In the genomic region with DNA sequence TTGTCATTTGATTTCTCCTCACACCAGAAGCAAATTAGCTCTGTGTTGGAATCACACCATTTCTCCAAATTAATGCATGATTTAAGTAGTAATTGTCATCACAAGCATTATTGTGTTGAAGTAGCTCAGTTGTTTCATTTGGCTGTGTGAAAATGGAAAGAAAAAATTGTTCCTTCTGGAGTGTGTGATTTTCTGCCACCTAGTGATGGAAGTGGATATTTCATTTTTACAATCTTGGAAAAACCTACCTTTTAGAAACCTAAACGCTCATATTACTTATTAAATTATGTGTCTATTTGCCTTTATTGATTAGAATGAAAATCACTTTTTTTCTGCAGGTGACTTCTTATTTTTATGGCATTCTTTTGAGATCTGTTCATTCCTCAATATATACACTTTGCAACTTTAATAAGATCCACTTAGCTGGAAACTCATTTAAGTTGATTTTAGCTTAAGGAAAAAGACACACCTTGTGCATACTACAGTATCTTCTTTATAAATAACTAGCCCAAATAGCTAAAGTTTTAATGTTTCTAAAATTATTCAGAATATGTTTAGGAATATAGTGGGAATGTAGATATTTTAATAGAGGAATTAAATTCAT, we compare ENCODE assay signal across 1 cellular context.
TF ChIP-seq lines count a peak whose summit lies in the region.

No MANE protein-coding gene starts in this region.

TF ChIP-seq in H1, 55 proteins besides CTCF, POLR2A, EP300 and RAD21 (continued from another document):
- TF ChIP-seq RXRA (IDR thresholded peaks at IDR 0.05; ENCODE audit: insufficient read depth, low read depth, low read length) (no peak), CHD7 (IDR thresholded peaks at IDR 0.05; ENCODE audit: insufficient replicate concordance, low read length) (no peak), SP1 (IDR thresholded peaks at IDR 0.05; ENCODE audit: low read depth, low read length) (no peak), CBX5 (IDR thresholded peaks at IDR 0.05; ENCODE audit: low read depth, low read length) (no peak), POLR2AphosphoS5 (IDR thresholded peaks at IDR 0.05; ENCODE audit: low read depth, low read length) (no peak), RNF2 (IDR thresholded peaks at IDR 0.05; ENCODE audit: borderline replicate concordance, low read depth, low read length, missing control alignments, poor library complexity, severe bottlenecking) (no peak)
